Comparison of ENCODE assay signal across 8 cellular contexts in genomic region chr5:56909294-56910122, GRCh38. TPM values are rescaled to one million over a fixed set of nuclear protein-coding genes. Genes with fewer than 3 reads are reported as not detected.
DNase-seq lines count a peak whose midpoint lies in the region; ATAC-seq lines count a peak whose summit lies in the region.

TSS of gene SETD9 (plus strand) at chr5:56909596. CDS start at chr5:56909646, 50 bp downstream.

- no peaks in the 10 kb centered on the region for H4K20me1 ChIP-seq in BLaER1 treated with 17β-estradiol and CSF1 and Interleukin-3, amounts not matched to agents 10 nM and 100 nM

- H3K4me1 ChIP-seq in BLaER1 treated with 17β-estradiol and CSF1 and Interleukin-3, amounts not matched to agents 10 nM and 100 nM = peaks cover 10 to 27% (median 24%) of the 10 kb centered on the region in 10 experiments

- peaks cover 0 to 16% (median 9%) of the 10 kb centered on the region in 11 experiments; a peak in 15 of 22 replicates for H3K36me3 ChIP-seq in BLaER1 treated with 17β-estradiol and CSF1 and Interleukin-3, amounts not matched to agents 10 nM and 100 nM

- H3K9ac ChIP-seq in BLaER1 treated with 17β-estradiol and CSF1 and Interleukin-3, amounts not matched to agents 10 nM and 100 nM = peak within 1 kb of the TSS; percentile 83 to 96 (median 91)

- peak within 1 kb of the TSS; percentile 77 to 96 (median 91) for H3K27ac ChIP-seq in BLaER1 treated with 17β-estradiol and CSF1 and Interleukin-3, amounts not matched to agents 10 nM and 100 nM

- H3K9me3 ChIP-seq in BLaER1 treated with 17β-estradiol and CSF1 and Interleukin-3, amounts not matched to agents 10 nM and 100 nM (replicated peaks in 1 of 11) = peaks cover 0 to 11% (median 3%) of the 10 kb centered on the region in 11 experiments; a peak in 7 of 22 replicates

- ATAC-seq in GM19351 (IDR thresholded peaks at IDR 0.05; ENCODE audit: unreplicated experiment) (peak; percentile 75), HG03520 (IDR thresholded peaks at IDR 0.05; ENCODE audit: unreplicated experiment) (peak; percentile 82), left lobe of liver (peak; percentile 90)

- DNase-seq in NCI-H526 treated with DMSO at 0.1 percent for 48 hours (lab: John Stamatoyannopoulos, UW) (peak; percentile 79), dedifferentiated amniotic fluid mesenchymal stem cell (ENCODE audit: extremely low spot score) (peak; percentile 97), left lobe of liver (ENCODE audit: low spot score) (peak; percentile 98)
- peak; percentile 74 to 90 for DNase-seq in activated CD4-positive, alpha-beta T cell treated with anti-CD3 and anti-CD28 coated beads, Interleukin-2, amount 50 U/mL, for 24 hours (ENCODE audit: low read depth in 1 of 2, low spot score in 1 of 2)
- DNase-seq in stimulated activated CD4-positive, alpha-beta T cell treated with anti-CD3 and anti-CD28 coated beads, Interleukin-2, amount 100 ng/mL, for 24 hours = peak; percentile 90 to 98

- H3K4me2 ChIP-seq in BLaER1 treated with 17β-estradiol and CSF1 and Interleukin-3, amounts not matched to agents 10 nM and 100 nM = peak within 1 kb of the TSS; percentile 86 to 98 (median 92)

- H3K27me3 ChIP-seq in BLaER1 treated with 17β-estradiol and CSF1 and Interleukin-3, amounts not matched to agents 10 nM and 100 nM = peaks cover 4 to 30% (median 24%) of the 10 kb centered on the region in 11 experiments; a peak in 17 of 22 replicates

- peak within 1 kb of the TSS; percentile 58 to 78 (median 72) for H3K4me3 ChIP-seq in BLaER1 treated with 17β-estradiol and CSF1 and Interleukin-3, amounts not matched to agents 10 nM and 100 nM

RNA-seq across cellular contexts. Expression of gene SETD9, which starts in this region (rescaled TPM):
- 7.1 TPM for total RNA-seq in left lobe of liver

Comparison
In these comparisons a context has a peak if more than half of its experiments do, and no peak if none do; other contexts are left out.
1. Peak in every context shown above with its lines: DNase-seq, ATAC-seq, H3K4me3 ChIP-seq and H3K27ac ChIP-seq.